ENCODE assay signal across 18 cellular contexts in genomic region chr13:98473792-98474153, GRCh38.
DNase-seq lines count a peak whose midpoint lies in the region; ATAC-seq and TF ChIP-seq lines count a peak whose summit lies in the region.
"Had no signal": no experiment of that assay in that cellular context is flagged by ENCODE, and none has a peak within 500 bp of the region (broad histone marks: within the 10 kb centered on the region; RNA-seq: fewer than 3 reads in every experiment).

No MANE protein-coding gene starts in this region.

- H3K9me3 Mint-ChIP-seq in activated CD4-positive, alpha-beta T cell treated with anti-CD3 and anti-CD28 coated beads for 36 hours (ENCODE audit: low read depth), result no peaks in the 10 kb centered on the region
- H3K9me3 Mint-ChIP-seq in CD4-positive, alpha-beta memory T cell, result peaks cover 0 to 4% (median 0%) of the 10 kb centered on the region in 8 donors
- no peaks in the 10 kb centered on the region for H3K9me3 Mint-ChIP-seq in activated T-helper 17 cell treated with anti-CD3 and anti-CD28 coated beads, Interleukin-2, amount 50 U/mL, for 72 hours
- H3K9me3 Mint-ChIP-seq in mesothelial cell of epicardium, result no peaks in the 10 kb centered on the region
- H3K9me3 Mint-ChIP-seq: neural crest cell had no signal

- peaks cover 48% of the 10 kb centered on the region for H3K36me3 ChIP-seq in CD4-positive, alpha-beta memory T cell (ENCODE audit: insufficient read depth, low read length)

- H3K27me3 Mint-ChIP-seq in activated CD4-positive, alpha-beta T cell treated with anti-CD3 and anti-CD28 coated beads for 36 hours, result no peaks in the 10 kb centered on the region
- no peaks in the 10 kb centered on the region for H3K27me3 Mint-ChIP-seq in CD4-positive, alpha-beta memory T cell
- no peaks in the 10 kb centered on the region for H3K27me3 Mint-ChIP-seq in activated T-helper 17 cell treated with anti-CD3 and anti-CD28 coated beads, Interleukin-2, amount 50 U/mL, for 72 hours
- no peaks in the 10 kb centered on the region for H3K27me3 Mint-ChIP-seq in mesothelial cell of epicardium (ENCODE audit: low read depth)

- H3K27me3 ChIP-seq in CD4-positive, alpha-beta memory T cell (ENCODE audit: insufficient read depth, low read length), result no peaks in the 10 kb centered on the region
- H3K27me3 ChIP-seq: BLaER1 had no signal

- no peak overlapping the region for H3K27ac ChIP-seq in CD4-positive, alpha-beta memory T cell (ENCODE audit: low read depth, low read length)
- H3K27ac ChIP-seq: BLaER1, HL-60 had no signal

- peak overlapping the region; percentile 8 for H3K27ac Mint-ChIP-seq in activated CD4-positive, alpha-beta T cell treated with anti-CD3 and anti-CD28 coated beads for 36 hours
- H3K27ac Mint-ChIP-seq in CD4-positive, alpha-beta memory T cell, result peak overlapping the region in 6 of 7 donors; percentile 57 to 94 (median 82)
- peak overlapping the region; percentile 68 for H3K27ac Mint-ChIP-seq in activated T-helper 17 cell treated with anti-CD3 and anti-CD28 coated beads, Interleukin-2, amount 50 U/mL, for 72 hours
- H3K27ac Mint-ChIP-seq in mesothelial cell of epicardium, result peak overlapping the region; percentile 9

- no peak for ATAC-seq in activated CD4-positive, alpha-beta T cell treated with anti-CD3 and anti-CD28 coated beads for 36 hours
- no peak for ATAC-seq in activated T-helper 17 cell treated with anti-CD3 and anti-CD28 coated beads, Interleukin-2, amount 50 U/mL, for 72 hours (replicated peaks)
- ATAC-seq: right cardiac atrium had no signal

- CTCF ChIA-PET in activated CD4-positive, alpha-beta T cell treated with anti-CD3 and anti-CD28 coated beads for 36 hours (lab: Charles Lee), result interaction anchor here (1.0 to 1.4 kb wide), 2 partner anchors 29 to 179 kb away, joined by 3 read pairs; no protein-coding TSS in a partner anchor
- CTCF ChIA-PET in CD4-positive, alpha-beta memory T cell (lab: Charles Lee; ENCODE audit: partially characterized antibody), result interaction anchor here (0.9 to 1.4 kb wide), 2 partner anchors 67 to 179 kb away, joined by 3 to 4 read pairs; no protein-coding TSS in a partner anchor

- H3K4me1 Mint-ChIP-seq in activated CD4-positive, alpha-beta T cell treated with anti-CD3 and anti-CD28 coated beads for 36 hours, result peaks cover 40% of the 10 kb centered on the region
- H3K4me1 Mint-ChIP-seq in CD4-positive, alpha-beta memory T cell, result peaks cover 36 to 58% (median 48%) of the 10 kb centered on the region in 4 donors
- H3K4me1 Mint-ChIP-seq in activated T-helper 17 cell treated with anti-CD3 and anti-CD28 coated beads, Interleukin-2, amount 50 U/mL, for 72 hours, result peaks cover 44% of the 10 kb centered on the region
- peaks cover 27% of the 10 kb centered on the region for H3K4me1 Mint-ChIP-seq in mesothelial cell of epicardium

- no peak overlapping the region for H3K4me3 Mint-ChIP-seq in activated CD4-positive, alpha-beta T cell treated with anti-CD3 and anti-CD28 coated beads for 36 hours
- peak overlapping the region in 1 of 8 donors; percentile 19 for H3K4me3 Mint-ChIP-seq in CD4-positive, alpha-beta memory T cell
- no peak overlapping the region for H3K4me3 Mint-ChIP-seq in activated T-helper 17 cell treated with anti-CD3 and anti-CD28 coated beads, Interleukin-2, amount 50 U/mL, for 72 hours
- no peak overlapping the region for H3K4me3 Mint-ChIP-seq in mesothelial cell of epicardium
- H3K4me3 Mint-ChIP-seq: neural crest cell had no signal

- H3K4me1 ChIP-seq in CD4-positive, alpha-beta memory T cell (ENCODE audit: insufficient read depth, low read length), result peaks cover 35% of the 10 kb centered on the region

- no peaks in the 10 kb centered on the region for H3K9me3 ChIP-seq in CD4-positive, alpha-beta memory T cell (ENCODE audit: control insufficient read depth in 1 of 2, low read length in 2 of 2)

- no peak for TF ChIP-seq CTCF in mesothelial cell of epicardium (IDR thresholded peaks at IDR 0.05; ENCODE audit: unreplicated experiment)

- POLR2A ChIA-PET in activated CD4-positive, alpha-beta T cell treated with anti-CD3 and anti-CD28 coated beads for 36 hours (lab: Charles Lee), result no interaction called here
- POLR2A ChIA-PET in CD4-positive, alpha-beta memory T cell (lab: Charles Lee; ENCODE audit: partially characterized antibody), result no interaction called here

- DNase-seq in activated CD4-positive, alpha-beta T cell treated with anti-CD3 and anti-CD28 coated beads for 36 hours, result no peak
- no peak for DNase-seq in activated CD4-positive, alpha-beta T cell treated with anti-CD3 and anti-CD28 coated beads, Interleukin-2, amount 50 U/mL, for 48 hours
- no peak for DNase-seq in CD4-positive, alpha-beta memory T cell
- DNase-seq in mesothelial cell of epicardium (ENCODE audit: low spot score in 2 of 2, unreplicated experiment in 2 of 2), result no peak
- no peak for DNase-seq in NCI-H526 treated with DMSO at 0.1 percent for 48 hours (lab: John Stamatoyannopoulos, UW)
- no peak for DNase-seq in NCI-H2196 treated with DMSO at 0.1 percent for 48 hours (lab: John Stamatoyannopoulos, UW; ENCODE audit: unreplicated experiment)
- DNase-seq in stimulated activated CD4-positive, alpha-beta T cell treated with anti-CD3 and anti-CD28 coated beads, Interleukin-4, amount 100 ng/mL, for 4 hours, result no peak
- DNase-seq: DMS153, erythroblast, KG1, NCI-H1048, NCI-H2081, NCI-H526 had no signal

- intact Hi-C loops in activated CD4-positive, alpha-beta T cell treated with anti-CD3 and anti-CD28 coated beads for 36 hours (cut with DNase I, micrococcal nuclease), result no loop called here
- intact Hi-C loops in CD4-positive, alpha-beta memory T cell (cut with micrococcal nuclease), result no loop called here

- H3K36me3 Mint-ChIP-seq in activated CD4-positive, alpha-beta T cell treated with anti-CD3 and anti-CD28 coated beads for 36 hours (ENCODE audit: low read depth), result peaks cover 46% of the 10 kb centered on the region
- peaks cover 38 to 58% of the 10 kb centered on the region in 2 donors for H3K36me3 Mint-ChIP-seq in CD4-positive, alpha-beta memory T cell
- H3K36me3 Mint-ChIP-seq in activated T-helper 17 cell treated with anti-CD3 and anti-CD28 coated beads, Interleukin-2, amount 50 U/mL, for 72 hours (ENCODE audit: low read depth), result peaks cover 95% of the 10 kb centered on the region
- H3K36me3 Mint-ChIP-seq in mesothelial cell of epicardium, result peaks cover 27% of the 10 kb centered on the region

- no peak overlapping the region for H3K4me3 ChIP-seq in CD4-positive, alpha-beta memory T cell (ENCODE audit: low read length in 2 of 2)
- H3K4me3 ChIP-seq: BLaER1 had no signal

Comparison
In these comparisons a context has a peak if more than half of its experiments do, and no peak if none do; other contexts are left out.
1. H3K27ac Mint-ChIP-seq: peak in every context shown above with its lines; median percentile 82 in CD4-positive, alpha-beta memory T cell; 68 in activated T-helper 17 cell treated with anti-CD3 and anti-CD28 coated beads, Interleukin-2, amount 50 U/mL, for 72 hours; 9 in mesothelial cell of epicardium; 8 in activated CD4-positive, alpha-beta T cell treated with anti-CD3 and anti-CD28 coated beads for 36 hours.